In genomic region chr4:189304755-189305154, GRCh38 we compare ENCODE assay signal across 11 cellular contexts.
"Had no signal": no experiment of that assay in that cellular context is flagged by ENCODE, and none has a peak within 500 bp of the region (broad histone marks: within the 10 kb centered on the region; RNA-seq: fewer than 3 reads in every experiment).

No MANE protein-coding gene starts in this region.

- H3K4me1 ChIP-seq: ascending aorta, right atrium auricular region, transverse colon had no signal

- H3K27me3 ChIP-seq: ascending aorta, right atrium auricular region, transverse colon had no signal

- H3K36me3 ChIP-seq: ascending aorta, right atrium auricular region, transverse colon had no signal

- DNase-seq: activated CD4-positive, alpha-beta T cell treated with anti-CD3 and anti-CD28 coated beads, Interleukin-2, amount 10 ng/mL, durations not matched to agents 7 days and 5 days; activated CD8-positive, alpha-beta memory T cell treated with anti-CD3 and anti-CD28 coated beads for 24 hours; activated naive CD4-positive, alpha-beta T cell treated with Interleukin-2 at 50 U/mL for 16 hours; occipital lobe; stimulated activated CD4-positive, alpha-beta T cell treated with anti-CD3 and anti-CD28 coated beads, Interleukin-4, amount 100 ng/mL, for 4 hours; stimulated activated CD8-positive, alpha-beta memory T cell treated with anti-CD3 and anti-CD28 coated beads, Interleukin-4, amount 100 ng/mL, for 48 hours; stimulated activated naive CD4-positive, alpha-beta T cell treated with Interleukin-2 at 50 U/mL for 16 hours; transverse colon had no signal

- H3K9me3 ChIP-seq: ascending aorta, right atrium auricular region, transverse colon had no signal

- H3K4me3 ChIP-seq: ascending aorta, right atrium auricular region, skin epidermis, transverse colon had no signal

- H3K27ac ChIP-seq: ascending aorta, right atrium auricular region, skin epidermis had no signal
